ENCODE assay signal across 25 cellular contexts in the genomic region with DNA sequence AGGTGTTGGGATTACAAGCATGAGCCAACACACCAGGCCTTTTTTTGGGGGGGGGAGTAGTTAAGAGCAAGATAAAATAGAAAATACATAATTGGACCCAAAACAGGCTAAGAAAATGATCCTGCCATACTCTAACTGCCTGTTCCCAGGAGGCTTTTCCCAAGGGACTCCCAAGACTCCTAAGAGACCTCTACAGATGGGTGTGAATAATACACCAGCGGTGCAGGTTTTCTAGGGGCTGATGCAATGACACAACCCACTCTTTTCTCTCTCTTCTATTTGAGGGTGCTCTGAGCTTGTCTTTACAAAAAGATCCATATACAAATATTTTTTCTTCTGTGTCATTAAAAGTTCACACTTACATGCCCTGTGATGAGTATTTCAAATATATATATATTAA.
DNase-seq lines count a peak whose midpoint lies in the region; ATAC-seq, FAIRE-seq and TF ChIP-seq lines count a peak whose summit lies in the region.
"Had no signal": no experiment of that assay in that cellular context is flagged by ENCODE, and none has a peak within 500 bp of the region (broad histone marks: within the 10 kb centered on the region; RNA-seq: fewer than 3 reads in every experiment).

No MANE protein-coding gene starts in this region.

- H3K27ac ChIP-seq in SK-N-SH (ENCODE audit: low read depth in 2 of 2, low read length in 1 of 2) (no peak overlapping the region), endodermal cell (ENCODE audit: low read depth, low read length) (no peak overlapping the region)
- H3K27ac ChIP-seq: BLaER1, body of pancreas, pancreas, SJCRH30 had no signal

- CTCF ChIA-PET in SK-N-SH (lab: Yijun Ruan, JAX), result interaction anchor here (0.6 kb wide), 1 partner anchor 811 kb away, joined by 3 read pairs; no protein-coding TSS in a partner anchor

- H3K9me3 Mint-ChIP-seq in endodermal cell, result peaks cover 4% of the 10 kb centered on the region
- H3K9me3 Mint-ChIP-seq: type B pancreatic cell had no signal

- no peak overlapping the region for H3K4me3 Mint-ChIP-seq in endodermal cell
- H3K4me3 Mint-ChIP-seq: type B pancreatic cell had no signal

- FAIRE-seq in urothelium cell line (lab: Jason Lieb, UNC), result no peak
- FAIRE-seq in D721Med (lab: Jason Lieb, UNC), result no peak
- FAIRE-seq: endothelial cell of umbilical vein, pancreas, TTC549 had no signal

- peaks cover 4% of the 10 kb centered on the region for H3K4me1 Mint-ChIP-seq in endodermal cell

- no peak for ATAC-seq in SK-N-SH treated with all-trans-retinoic acid at 6 μM for 48 hours
- no peak for ATAC-seq in HG03135 (IDR thresholded peaks at IDR 0.05; ENCODE audit: unreplicated experiment)
- ATAC-seq: activated CD4-positive, CD25-positive, alpha-beta regulatory T cell treated with anti-CD3 and anti-CD28 coated beads, Interleukin-2, amount 50 U/mL, for 24 hours; body of pancreas; Panc1; pancreas had no signal

- H3K9me2 ChIP-seq in SK-N-SH, result no peaks in the 10 kb centered on the region

- POLR2A ChIA-PET in SK-N-SH (lab: Yijun Ruan, JAX), result no interaction called here

- H3K9ac ChIP-seq in SK-N-SH (no peak overlapping the region), endodermal cell (ENCODE audit: extremely low read depth, low read length, poor library complexity, severe bottlenecking) (no peak overlapping the region)
- H3K9ac ChIP-seq: BLaER1 had no signal

- peak; percentile 22; the same call in 1 of the 2 replicates for TF ChIP-seq RAD21 in SK-N-SH (IDR thresholded peaks at IDR 0.05; ENCODE audit: low read length)

- no peaks in the 10 kb centered on the region for H4K20me1 ChIP-seq in SK-N-SH (ENCODE audit: insufficient read depth)
- H4K20me1 ChIP-seq: BLaER1 had no signal

- 100% methylated on average over 1 of the region's 1 CpG for WGBS in SK-N-SH (ENCODE audit: low lambda C conversion rate)
- 73 to 100% methylated on average over 1 of the region's 1 CpG for WGBS in endodermal cell (ENCODE audit: insufficient coverage in 1 of 2, insufficient read length in 1 of 2), 2 experiments

- H3K4me3 ChIP-seq in SK-N-SH (ENCODE audit: low read depth in 2 of 2, low read length in 1 of 2), result no peak overlapping the region
- H3K4me3 ChIP-seq in endodermal cell (ENCODE audit: low read length), result no peak overlapping the region
- H3K4me3 ChIP-seq: BLaER1, body of pancreas, lung, pancreas, SJCRH30, smooth muscle cell had no signal

- peaks cover 1% of the 10 kb centered on the region for H3K27me3 Mint-ChIP-seq in endodermal cell (ENCODE audit: insufficient read depth)
- H3K27me3 Mint-ChIP-seq: type B pancreatic cell had no signal

- TF ChIP-seq EP300 in SK-N-SH (IDR thresholded peaks at IDR 0.05; ENCODE audit: borderline replicate concordance in 1 of 2, low read depth in 1 of 2, low read length in 1 of 2), result no peak

- H3K36me3 Mint-ChIP-seq in endodermal cell (ENCODE audit: low read depth), result no peaks in the 10 kb centered on the region
- H3K36me3 Mint-ChIP-seq: type B pancreatic cell had no signal

- H3K79me2 ChIP-seq in SK-N-SH (ENCODE audit: insufficient read depth), result no peaks in the 10 kb centered on the region

- H3K36me3 ChIP-seq in SK-N-SH (replicated peaks in 1 of 2; ENCODE audit: control insufficient read depth in 1 of 2, insufficient read depth in 2 of 2, low read length in 1 of 2), result no peaks in the 10 kb centered on the region
- H3K36me3 ChIP-seq in endodermal cell (ENCODE audit: control insufficient read depth, insufficient read depth, low read length), result no peaks in the 10 kb centered on the region
- H3K36me3 ChIP-seq: BLaER1, pancreas, SJCRH30 had no signal

- no peak overlapping the region for H3K4me2 ChIP-seq in SK-N-SH
- H3K4me2 ChIP-seq: BLaER1, smooth muscle cell had no signal

- H3F3A ChIP-seq in SK-N-SH (replicated peaks; ENCODE audit: insufficient read depth), result no peaks in the 10 kb centered on the region

- DNase-seq in SK-N-SH (no peak), NCI-H2107 treated with DMSO at 0.1 percent for 48 hours (lab: John Stamatoyannopoulos, UW; ENCODE audit: unreplicated experiment) (peak; percentile 24), endodermal cell (no peak), urothelium cell line (ENCODE audit: low spot score) (peak; percentile 30), D721Med (ENCODE audit: insufficient read length, low spot score) (no peak), RPMI8226 (no peak)
- DNase-seq: activated CD4-positive, alpha-beta T cell treated with anti-CD3 and anti-CD28 coated beads, Interleukin-2, amount 50 U/mL, for 48 hours; activated naive CD4-positive, alpha-beta T cell treated with Interleukin-2 at 50 U/mL for 16 hours; body of pancreas; DMS79 treated with DMSO at 0.1 percent for 48 hours; glutamatergic neuron; NCI-H146; pancreas; retina had no signal

- H3K27me3 ChIP-seq in SK-N-SH (ENCODE audit: insufficient read depth) (no peaks in the 10 kb centered on the region), endodermal cell (ENCODE audit: control insufficient read depth, insufficient read depth, low read length, poor library complexity, severe bottlenecking) (no peaks in the 10 kb centered on the region)
- H3K27me3 ChIP-seq: BLaER1, body of pancreas, pancreas, SJCRH30 had no signal

- H3K27ac Mint-ChIP-seq in endodermal cell, result no peak overlapping the region
- H3K27ac Mint-ChIP-seq: type B pancreatic cell had no signal

- H3K9me3 ChIP-seq in SK-N-SH (no peaks in the 10 kb centered on the region), endodermal cell (ENCODE audit: control insufficient read depth, low read length) (no peaks in the 10 kb centered on the region)
- H3K9me3 ChIP-seq: BLaER1, body of pancreas, pancreas had no signal

- no peak for TF ChIP-seq CTCF in SK-N-SH (IDR thresholded peaks at IDR 0.05)
- TF ChIP-seq CTCF in endodermal cell (conservative IDR thresholded peaks at IDR 0.05), result peak; percentile 51
- no peak for TF ChIP-seq CTCF in D721Med (IDR thresholded peaks at IDR 0.05; ENCODE audit: insufficient read depth, missing control alignments)

- H3K4me1 ChIP-seq in SK-N-SH (ENCODE audit: control insufficient read depth in 1 of 2, insufficient read depth in 2 of 2, low read depth in 1 of 2, low read length in 1 of 2) (peaks cover 0 to 24% of the 10 kb centered on the region in 2 experiments; a peak in 2 of 4 replicates), endodermal cell (ENCODE audit: control insufficient read depth, insufficient read depth, low read length) (no peaks in the 10 kb centered on the region)

- no peak overlapping the region for H2AFZ ChIP-seq in SK-N-SH (ENCODE audit: low read depth)

TF ChIP-seq in SK-N-SH, 30 proteins besides CTCF, POLR2A, EP300 and RAD21:
- no peak for TF ChIP-seq MEF2A (IDR thresholded peaks at IDR 0.05; ENCODE audit: borderline replicate concordance, low read depth)
- peak; percentile 15; the same call in 1 of the 2 replicates for TF ChIP-seq SMC3 (IDR thresholded peaks at IDR 0.05; ENCODE audit: low read depth, low read length)
- no peak for TF ChIP-seq FOXJ3 (CRISPR knock-in tag; IDR thresholded peaks at IDR 0.05)
- TF ChIP-seq TCF12 (IDR thresholded peaks at IDR 0.05), result no peak
- TF ChIP-seq RCOR1 (IDR thresholded peaks at IDR 0.05; ENCODE audit: low read length), result no peak
- TF ChIP-seq GATA2 (CRISPR knock-in tag; IDR thresholded peaks at IDR 0.05), result no peak
- no peak for TF ChIP-seq JUND (IDR thresholded peaks at IDR 0.05)
- TF ChIP-seq PBX3 (IDR thresholded peaks at IDR 0.05), result no peak
- no peak for TF ChIP-seq USF2 (IDR thresholded peaks at IDR 0.05; ENCODE audit: borderline replicate concordance, low read depth, low read length)

TF ChIP-seq in SK-N-SH treated with all-trans-retinoic acid at 6 μM for 48 hours, 23 proteins besides CTCF, POLR2A, EP300 and RAD21:
- TF ChIP-seq ARNTL (CRISPR knock-in tag; IDR thresholded peaks at IDR 0.05; ENCODE audit: borderline replicate concordance, low read depth), result no peak
- TF ChIP-seq BACH2 (CRISPR knock-in tag; IDR thresholded peaks at IDR 0.05; ENCODE audit: borderline replicate concordance), result no peak
- TF ChIP-seq GLIS3 (CRISPR knock-in tag; IDR thresholded peaks at IDR 0.05), result no peak
- no peak for TF ChIP-seq ZNF70 (CRISPR knock-in tag; IDR thresholded peaks at IDR 0.05)
- TF ChIP-seq PPARA (CRISPR knock-in tag; IDR thresholded peaks at IDR 0.05; ENCODE audit: borderline replicate concordance), result no peak
- no peak for TF ChIP-seq CSRNP3 (CRISPR knock-in tag; IDR thresholded peaks at IDR 0.05)

Comparison
In these comparisons a context has a peak if more than half of its experiments do, and no peak if none do; other contexts are left out.
1. DNase-seq: peak in NCI-H2107 treated with DMSO at 0.1 percent for 48 hours (single experiment) and urothelium cell line (single experiment); none in SK-N-SH (single experiment), endodermal cell (single experiment), D721Med (single experiment) and RPMI8226 (single experiment).